ENCODE assay signal across 15 cellular contexts in the genomic region with DNA sequence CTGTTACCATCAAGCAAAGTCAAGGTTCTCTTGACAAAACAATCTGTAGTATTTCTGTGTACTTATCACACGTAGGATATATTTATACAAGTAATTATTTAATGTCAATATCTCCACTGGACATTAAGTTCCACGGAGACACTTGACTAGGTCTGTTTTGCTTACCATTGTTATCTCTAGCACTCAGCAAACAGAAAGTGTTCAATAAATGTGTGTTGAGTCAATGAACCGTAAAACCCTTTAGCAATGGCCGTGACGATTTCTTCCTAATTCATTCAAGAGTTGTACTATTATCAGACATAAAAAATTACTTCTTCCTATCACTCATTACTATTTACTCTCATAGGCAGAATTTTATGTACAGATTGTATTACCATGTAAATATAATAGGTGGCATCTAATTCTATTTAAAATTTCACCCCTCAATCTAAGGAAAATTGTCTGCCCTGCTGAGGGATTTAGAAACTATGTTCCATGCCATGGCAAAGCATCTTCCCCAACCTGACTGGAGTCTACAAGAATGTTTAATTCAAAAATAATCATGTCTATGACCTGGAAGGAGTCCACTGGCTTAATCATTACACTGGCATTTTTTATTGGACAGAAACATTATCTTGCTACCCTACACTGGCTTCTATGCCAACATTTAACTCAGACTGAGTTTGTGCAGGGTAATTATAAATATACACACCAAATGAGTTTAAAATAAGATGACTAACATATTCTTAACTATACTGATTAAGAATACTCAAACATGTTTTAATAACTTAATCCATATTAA.
DNase-seq lines count a peak whose midpoint lies in the region; ATAC-seq, FAIRE-seq and TF ChIP-seq lines count a peak whose summit lies in the region.
"Had no signal": no experiment of that assay in that cellular context is flagged by ENCODE, and none has a peak within 500 bp of the region (broad histone marks: within the 10 kb centered on the region; RNA-seq: fewer than 3 reads in every experiment).

No MANE protein-coding gene starts in this region.

- no peaks in the 10 kb centered on the region for H3K36me3 Mint-ChIP-seq in nephron (ENCODE audit: low read depth)

- no peak overlapping the region for H3K4me3 Mint-ChIP-seq in nephron
- H3K4me3 Mint-ChIP-seq: activated CD4-positive, alpha-beta T cell treated with anti-CD3 and anti-CD28 coated beads for 36 hours; CD8-positive, alpha-beta memory T cell; neural crest cell; stimulated activated naive CD8-positive, alpha-beta T cell treated with anti-CD3 and anti-CD28 coated beads, Interleukin-15, Interleukin-2, amounts not matched to agents 100 ng/mL and 50 ng/mL, for 24 hours; T-helper 17 cell had no signal

- peak; percentile 51 for FAIRE-seq in RCC 7860 (lab: Jason Lieb, UNC)

- H3K27ac Mint-ChIP-seq in nephron: peak overlapping the region in 2 of 3 experiments; percentile 14 to 36
- H3K27ac Mint-ChIP-seq: activated CD4-positive, alpha-beta T cell treated with anti-CD3 and anti-CD28 coated beads for 36 hours; stimulated activated naive CD8-positive, alpha-beta T cell treated with anti-CD3 and anti-CD28 coated beads, Interleukin-15, Interleukin-2, amounts not matched to agents 100 ng/mL and 50 ng/mL, for 24 hours; T-helper 17 cell had no signal

- DNase-seq in GM03348 (ENCODE audit: low spot score): peak; percentile 29
- DNase-seq in NCI-H1417 (lab: John Stamatoyannopoulos, UW): peak; percentile 18 to 96 (median 68)
- no peak for DNase-seq in RCC 7860 (ENCODE audit: low spot score)
- DNase-seq in cerebellar cortex (ENCODE audit: low spot score): no peak
- no peak for DNase-seq in activated CD4-positive, alpha-beta T cell treated with anti-CD3 and anti-CD28 coated beads, Interleukin-2, amount 50 U/mL, for 1 hour
- DNase-seq: activated CD4-positive, alpha-beta T cell treated with anti-CD3 and anti-CD28 coated beads for 36 hours; CD8-positive, alpha-beta memory T cell; NCI-H226; sigmoid colon; T-helper 17 cell had no signal

- ATAC-seq in GM18867 (IDR thresholded peaks at IDR 0.05; ENCODE audit: unreplicated experiment): no peak
- ATAC-seq: activated CD4-positive, alpha-beta T cell treated with anti-CD3 and anti-CD28 coated beads for 36 hours; HCT116; T-helper 17 cell had no signal

- H3K4me1 Mint-ChIP-seq in nephron: peaks cover 25% of the 10 kb centered on the region

- TF ChIP-seq CTCF in nephron (IDR thresholded peaks at IDR 0.05; ENCODE audit: unreplicated experiment in 3 of 3): no peak

- H3K9me3 Mint-ChIP-seq in nephron: no peaks in the 10 kb centered on the region
- H3K9me3 Mint-ChIP-seq: CD8-positive, alpha-beta memory T cell; neural crest cell; stimulated activated naive CD8-positive, alpha-beta T cell treated with anti-CD3 and anti-CD28 coated beads, Interleukin-15, Interleukin-2, amounts not matched to agents 100 ng/mL and 50 ng/mL, for 24 hours had no signal

- H3K27me3 Mint-ChIP-seq in nephron (ENCODE audit: low read depth): no peaks in the 10 kb centered on the region
- H3K27me3 Mint-ChIP-seq: activated CD4-positive, alpha-beta T cell treated with anti-CD3 and anti-CD28 coated beads for 36 hours; CD8-positive, alpha-beta memory T cell; stimulated activated naive CD8-positive, alpha-beta T cell treated with anti-CD3 and anti-CD28 coated beads, Interleukin-15, Interleukin-2, amounts not matched to agents 100 ng/mL and 50 ng/mL, for 24 hours; T-helper 17 cell had no signal

Comparison
In these comparisons a context has a peak if more than half of its experiments do, and no peak if none do; other contexts are left out.
1. DNase-seq: peak in GM03348 (single experiment) and NCI-H1417 (3 of 3); none in RCC 7860 (single experiment), cerebellar cortex (single experiment) and activated CD4-positive, alpha-beta T cell treated with anti-CD3 and anti-CD28 coated beads, Interleukin-2, amount 50 U/mL, for 1 hour (single experiment).